In genomic region chr6:99846021-99846420, GRCh38 we compare ENCODE assay signal across 1 cellular context.
A peak's percentile ranks its signal among the peaks of the same experiment; 100 is the strongest.
TF ChIP-seq lines count a peak whose summit lies in the region.

No MANE protein-coding gene starts in this region.

TF ChIP-seq in H1, 55 proteins besides CTCF, POLR2A, EP300 and RAD21:
- TF ChIP-seq SIRT6 (IDR thresholded peaks at IDR 0.05; ENCODE audit: low read length) = no peak
- no peak for TF ChIP-seq SRF (IDR thresholded peaks at IDR 0.05; ENCODE audit: low read depth, low read length)
- TF ChIP-seq TEAD4 (IDR thresholded peaks at IDR 0.05; ENCODE audit: low read depth, low read length) = peak; percentile 61; the same call in 1 of the 2 replicates
- no peak for TF ChIP-seq EZH2 (IDR thresholded peaks at IDR 0.05; ENCODE audit: low read depth, low read length, severe bottlenecking)
- TF ChIP-seq HDAC2 (IDR thresholded peaks at IDR 0.05; ENCODE audit: borderline replicate concordance in 1 of 2, low read depth in 2 of 2, low read length in 2 of 2) = 0 out of 4 replicates have a peak, but pooled peaks of 1 of the 2 experiments have one; percentile 35
- no peak for TF ChIP-seq JUND (IDR thresholded peaks at IDR 0.05; ENCODE audit: low read length)
- TF ChIP-seq CREB1 (IDR thresholded peaks at IDR 0.05) = no peak
- TF ChIP-seq GTF2F1 (IDR thresholded peaks at IDR 0.05; ENCODE audit: borderline replicate concordance, low read depth, low read length) = no peak
- peak; percentile 44 for TF ChIP-seq CHD7 (IDR thresholded peaks at IDR 0.05; ENCODE audit: insufficient replicate concordance, low read length)
- TF ChIP-seq SIX5 (IDR thresholded peaks at IDR 0.05; ENCODE audit: low read depth, low read length) = no peak
- no peak for TF ChIP-seq SP4 (IDR thresholded peaks at IDR 0.05; ENCODE audit: low read length)
- peak; percentile 96 for TF ChIP-seq TCF12 (IDR thresholded peaks at IDR 0.05; ENCODE audit: low read depth, low read length)
- TF ChIP-seq NANOG (IDR thresholded peaks at IDR 0.05; ENCODE audit: insufficient read depth, low read depth, low read length, poor library complexity, severe bottlenecking) = peak; percentile 61
- TF ChIP-seq PHF8 (conservative IDR thresholded peaks at IDR 0.05; ENCODE audit: low read depth, low read length) = no peak
- TF ChIP-seq SAP30 (IDR thresholded peaks at IDR 0.05; ENCODE audit: insufficient read depth, insufficient replicate concordance, low read length) = no peak
- TF ChIP-seq EGR1 (IDR thresholded peaks at IDR 0.05; ENCODE audit: borderline replicate concordance, low read depth, low read length) = no peak
- TF ChIP-seq CBX5 (IDR thresholded peaks at IDR 0.05; ENCODE audit: low read depth, low read length) = no peak
- no peak for TF ChIP-seq KDM4A (IDR thresholded peaks at IDR 0.05; ENCODE audit: low read depth, low read length, severe bottlenecking)
- peak; percentile 86 for TF ChIP-seq POU5F1 (IDR thresholded peaks at IDR 0.05; ENCODE audit: low read depth, low read length)
- TF ChIP-seq SUZ12 (IDR thresholded peaks at IDR 0.05; ENCODE audit: low read length) = no peak
- 0 out of 2 replicates have a peak, but pooled peaks have one; percentile 60 for TF ChIP-seq POLR2AphosphoS5 (IDR thresholded peaks at IDR 0.05; ENCODE audit: low read depth, low read length)
- no peak for TF ChIP-seq TAF1 (IDR thresholded peaks at IDR 0.05; ENCODE audit: low read depth, low read length)
- TF ChIP-seq SP1 (IDR thresholded peaks at IDR 0.05; ENCODE audit: low read depth, low read length) = 0 out of 2 replicates have a peak, but pooled peaks have one; percentile 48
- TF ChIP-seq USF2 (IDR thresholded peaks at IDR 0.05; ENCODE audit: low read length) = no peak
- TF ChIP-seq HDAC6 (IDR thresholded peaks at IDR 0.05; ENCODE audit: low read depth, low read length) = no peak
- TF ChIP-seq RFX5 (IDR thresholded peaks at IDR 0.05; ENCODE audit: borderline replicate concordance, low read depth, low read length) = no peak
- no peak for TF ChIP-seq MAFK (IDR thresholded peaks at IDR 0.05; ENCODE audit: low read depth, low read length)
TF ChIP-seq in H1: peak in this region for 8.
